In the genomic region with DNA sequence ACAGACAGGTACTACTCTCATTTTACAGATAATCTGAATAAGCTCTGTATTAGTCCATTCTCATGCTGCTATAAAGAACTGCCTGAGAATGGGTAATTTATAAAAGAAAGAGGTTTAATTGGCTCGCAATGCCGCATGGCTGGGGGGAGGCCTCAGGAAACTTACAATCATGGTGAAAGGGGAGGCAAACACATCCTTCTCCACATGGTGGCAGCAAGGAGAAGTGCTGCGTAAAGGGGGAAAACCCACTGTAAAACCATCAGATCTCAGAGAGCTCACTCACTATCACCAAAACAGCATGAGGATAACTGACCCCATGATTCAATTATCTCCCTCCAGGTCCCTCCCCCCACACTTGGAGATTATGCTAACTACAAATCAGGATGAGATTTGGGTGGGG, we compare ENCODE assay signal across 9 cellular contexts.
A peak's percentile ranks its signal among the peaks of the same experiment; 100 is the strongest.
DNase-seq lines count a peak whose midpoint lies in the region; ATAC-seq, FAIRE-seq and TF ChIP-seq lines count a peak whose summit lies in the region.
"Had no signal": no experiment of that assay in that cellular context is flagged by ENCODE, and none has a peak within 500 bp of the region (broad histone marks: within the 10 kb centered on the region; RNA-seq: fewer than 3 reads in every experiment).

No MANE protein-coding gene starts in this region.

- H3K27me3 Mint-ChIP-seq in stimulated activated naive B cell treated with anti-CD40 and anti-IgM and Interleukin-4, amounts not matched to agents 10 μg/mL and 1 μg/mL and 100 μg/mL, for 72 hours: no peaks in the 10 kb centered on the region

- 0 out of 2 replicates have a peak, but pooled peaks cover 3% of the 10 kb centered on the region for H3K9me2 ChIP-seq in PC-9 (ENCODE audit: insufficient read depth)

- BruUV-seq in PC-9 (replicated peaks; lab: Mats Ljungman, UMichigan): no TSS peak

- DNase-seq in DMS 273 (lab: John Stamatoyannopoulos, UW; ENCODE audit: unreplicated experiment) (peak; percentile 29), DMS 273 treated with DMSO at 0.1 percent for 48 hours (lab: John Stamatoyannopoulos, UW) (no peak), HCEC 1CT (peak; percentile 24), PC-9 (peak in 1 of 2 experiments; percentile 18), kidney (no peak), RCC 7860 (ENCODE audit: low spot score) (no peak), NCI-H1417 treated with DMSO at 0.1 percent for 48 hours (lab: John Stamatoyannopoulos, UW) (no peak)
- no peak for DNase-seq in stimulated activated naive B cell treated with anti-CD40 and anti-IgM and Interleukin-4, amounts not matched to agents 10 μg/mL and 1 μg/mL and 100 μg/mL, for 72 hours

- peak; percentile 71 for TF ChIP-seq CTCF in PC-9 (conservative IDR thresholded peaks at IDR 0.05)
- peak; percentile 18 for TF ChIP-seq CTCF in kidney (IDR thresholded peaks at IDR 0.05; ENCODE audit: borderline replicate concordance, extremely low read depth, insufficient read depth)

- no peaks in the 10 kb centered on the region for H4K20me1 ChIP-seq in PC-9 (ENCODE audit: insufficient read depth)

- no peak overlapping the region for H3K9ac ChIP-seq in kidney (ENCODE audit: low read length in 2 of 2)

- H3K9me3 Mint-ChIP-seq in stimulated activated naive B cell treated with anti-CD40 and anti-IgM and Interleukin-4, amounts not matched to agents 10 μg/mL and 1 μg/mL and 100 μg/mL, for 72 hours: peaks cover 0 to 1% of the 10 kb centered on the region in 2 donors

- FAIRE-seq in kidney (lab: Jason Lieb, UNC) (no peak), RCC 7860 (lab: Jason Lieb, UNC) (no peak)
- FAIRE-seq: A204.1 had no signal

- H3K36me3 Mint-ChIP-seq in stimulated activated naive B cell treated with anti-CD40 and anti-IgM and Interleukin-4, amounts not matched to agents 10 μg/mL and 1 μg/mL and 100 μg/mL, for 72 hours: no peaks in the 10 kb centered on the region

- H3F3A ChIP-seq in PC-9 (ENCODE audit: insufficient read depth, low read depth): no peaks in the 10 kb centered on the region

- no peak overlapping the region for H3K4me3 Mint-ChIP-seq in stimulated activated naive B cell treated with anti-CD40 and anti-IgM and Interleukin-4, amounts not matched to agents 10 μg/mL and 1 μg/mL and 100 μg/mL, for 72 hours

- no peak overlapping the region for H2AFZ ChIP-seq in PC-9

- CTCF ChIA-PET in PC-9 (lab: Charles Lee): interaction anchor here (0.6 kb wide), 1 partner anchor 332 kb away, joined by 3 read pairs; no protein-coding TSS in a partner anchor

- H3K9me3 ChIP-seq in PC-9 (ENCODE audit: insufficient read depth, low read depth) (no peaks in the 10 kb centered on the region), kidney (ENCODE audit: control insufficient read depth in 1 of 2, low read length in 2 of 2) (no peaks in the 10 kb centered on the region)

- H3K4me1 ChIP-seq in PC-9 (replicated peaks; ENCODE audit: insufficient read depth) (no peaks in the 10 kb centered on the region), kidney (ENCODE audit: control insufficient read depth in 1 of 2, insufficient read depth in 1 of 2, low read depth in 1 of 2, low read length in 2 of 2) (no peaks in the 10 kb centered on the region)

- H3K4me3 ChIP-seq in PC-9 (no peak overlapping the region), kidney (ENCODE audit: low read length in 2 of 2) (no peak overlapping the region)

- H3K79me2 ChIP-seq in PC-9 (ENCODE audit: low read depth): no peaks in the 10 kb centered on the region

- H3K36me3 ChIP-seq in PC-9 (ENCODE audit: low read depth) (no peaks in the 10 kb centered on the region), kidney (ENCODE audit: control insufficient read depth in 1 of 2, insufficient read depth in 2 of 2, low read length in 2 of 2) (no peaks in the 10 kb centered on the region)

- H3K4me2 ChIP-seq in PC-9: no peak overlapping the region

- H3K27ac ChIP-seq in PC-9 (no peak overlapping the region), kidney (ENCODE audit: low read depth in 2 of 2, low read length in 2 of 2) (no peak overlapping the region)

- POLR2A ChIA-PET in PC-9 (lab: Charles Lee; ENCODE audit: unreplicated experiment): no interaction called here

- intact Hi-C loops in PC-9 (cut with micrococcal nuclease; ENCODE audit: unreplicated experiment) (loop anchor here (1.0 kb wide), 1 partner anchor 492 kb away; no protein-coding TSS in a partner anchor), kidney (cut with DNase I) (no loop called here)

- ATAC-seq in stimulated activated naive B cell treated with anti-CD40 and anti-IgM and Interleukin-4, amounts not matched to agents 10 μg/mL and 1 μg/mL and 100 μg/mL, for 72 hours (replicated peaks): no peak

- no peaks in the 10 kb centered on the region for H3K27me3 ChIP-seq in PC-9 (ENCODE audit: insufficient read depth, low read depth)

- H3K27ac Mint-ChIP-seq in stimulated activated naive B cell treated with anti-CD40 and anti-IgM and Interleukin-4, amounts not matched to agents 10 μg/mL and 1 μg/mL and 100 μg/mL, for 72 hours: no peak overlapping the region

- no peaks in the 10 kb centered on the region for H3K4me1 Mint-ChIP-seq in stimulated activated naive B cell treated with anti-CD40 and anti-IgM and Interleukin-4, amounts not matched to agents 10 μg/mL and 1 μg/mL and 100 μg/mL, for 72 hours

Comparison
In these comparisons a context has a peak if more than half of its experiments do, and no peak if none do; other contexts are left out.
1. DNase-seq: peak in DMS 273 (single experiment) and HCEC 1CT (single experiment); none in DMS 273 treated with DMSO at 0.1 percent for 48 hours (single experiment), kidney (single experiment), RCC 7860 (single experiment), NCI-H1417 treated with DMSO at 0.1 percent for 48 hours (single experiment) and stimulated activated naive B cell treated with anti-CD40 and anti-IgM and Interleukin-4, amounts not matched to agents 10 μg/mL and 1 μg/mL and 100 μg/mL, for 72 hours (single experiment).